ENCODE assay signal across 8 cellular contexts in genomic region chr10:9331583-9332008, GRCh38.
A peak's percentile ranks its signal among the peaks of the same experiment; 100 is the strongest.
DNase-seq lines count a peak whose midpoint lies in the region; ATAC-seq and TF ChIP-seq lines count a peak whose summit lies in the region.

No MANE protein-coding gene starts in this region.

- no peak overlapping the region for H3K4me3 Mint-ChIP-seq in Caco-2 (ENCODE audit: unreplicated experiment)

- DNase-seq in Caco-2: peak in 1 of 2 experiments; percentile 42
- peak; percentile 24 to 30 for DNase-seq in SHP77 (lab: John Stamatoyannopoulos, UW)
- peak; percentile 53 for DNase-seq in fibroblast of gingiva (ENCODE audit: low read depth)
- no peak for DNase-seq in activated T-cell treated with anti-CD3 and anti-CD28 coated beads, Interleukin-2, amount 50 U/mL, for 1 hour

- CTCF ChIA-PET in Caco-2 (lab: Charles Lee): no interaction called here

- BruUV-seq in Caco-2 (replicated peaks; lab: Mats Ljungman, UMichigan): no TSS peak

- TF ChIP-seq CTCF in Caco-2 (IDR thresholded peaks at IDR 0.05; ENCODE audit: insufficient read depth in 1 of 2, low read depth in 1 of 2, low read length in 1 of 2, severe bottlenecking in 1 of 2, unreplicated experiment in 1 of 2) (peak; percentile 81 to 88), neutrophil (IDR thresholded peaks at IDR 0.05) (peak; percentile 63)

- H3K27me3 ChIP-seq in Caco-2 (replicated peaks; ENCODE audit: control insufficient read depth, insufficient read depth, low read length) (no peaks in the 10 kb centered on the region), neutrophil (peaks cover 17% of the 10 kb centered on the region)

- no peaks in the 10 kb centered on the region for H3K4me1 ChIP-seq in Caco-2
- H3K4me1 ChIP-seq in neutrophil (ENCODE audit: control insufficient read depth in 1 of 2, insufficient read depth in 1 of 2, low read depth in 1 of 2, low read length in 1 of 2): no peaks in the 10 kb centered on the region

- peak; percentile 80 for ATAC-seq in GM18909 (IDR thresholded peaks at IDR 0.05; ENCODE audit: poor library complexity, unreplicated experiment)
- peak; percentile 63 for ATAC-seq in HG03521 (IDR thresholded peaks at IDR 0.05; ENCODE audit: unreplicated experiment)
- ATAC-seq in HG03039 (IDR thresholded peaks at IDR 0.05; ENCODE audit: unreplicated experiment): no peak

- H3K4me3 ChIP-seq in Caco-2 (ENCODE audit: low read depth, low read length) (no peak overlapping the region), neutrophil (ENCODE audit: low read depth in 1 of 2, low read length in 1 of 2) (no peak overlapping the region)

- H3K9me3 Mint-ChIP-seq in Caco-2 (ENCODE audit: unreplicated experiment): no peaks in the 10 kb centered on the region

- H3K36me3 ChIP-seq in Caco-2 (ENCODE audit: control insufficient read depth, insufficient read depth, low read length) (no peaks in the 10 kb centered on the region), neutrophil (no peaks in the 10 kb centered on the region)

- H3K36me3 Mint-ChIP-seq in Caco-2 (ENCODE audit: insufficient read depth, unreplicated experiment): no peaks in the 10 kb centered on the region

- no peaks in the 10 kb centered on the region for H3K4me1 Mint-ChIP-seq in Caco-2 (ENCODE audit: low read depth, unreplicated experiment)

- POLR2A ChIA-PET in Caco-2 (lab: Charles Lee): no interaction called here

- H3K9me3 ChIP-seq in Caco-2 (no peaks in the 10 kb centered on the region), neutrophil (no peaks in the 10 kb centered on the region)

- no peak overlapping the region for H3K27ac Mint-ChIP-seq in Caco-2 (ENCODE audit: unreplicated experiment)

- H3K27me3 Mint-ChIP-seq in Caco-2 (ENCODE audit: insufficient read depth, unreplicated experiment): peaks cover 12% of the 10 kb centered on the region

- intact Hi-C loops in Caco-2 (cut with micrococcal nuclease; ENCODE audit: unreplicated experiment): loop anchor here (1.0 kb wide), 2 partner anchors 1705 to 1939 kb away; no protein-coding TSS in a partner anchor

- H3K27ac ChIP-seq in neutrophil: no peak overlapping the region
